Comparison of ENCODE assay signal across 17 cellular contexts in the genomic region with DNA sequence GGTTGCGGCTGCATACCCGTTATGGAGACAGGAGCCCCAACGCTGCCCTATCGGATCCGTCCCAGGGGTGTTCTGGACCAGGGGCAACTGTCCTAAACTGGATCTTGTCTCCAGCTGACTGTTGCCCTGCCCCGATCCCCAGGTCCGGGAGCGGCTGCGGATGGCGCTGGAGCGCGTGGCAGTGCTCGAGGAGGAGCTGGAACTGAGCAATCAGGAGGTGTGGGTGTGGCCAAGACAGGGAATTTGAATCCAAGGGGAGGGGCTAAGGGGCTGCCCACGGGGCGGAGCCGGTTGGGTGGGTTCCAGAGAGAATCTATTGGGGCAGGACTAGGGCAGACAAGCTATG. TPM values are rescaled to one million over a fixed set of nuclear protein-coding genes. Genes with fewer than 3 reads are reported as not detected.
DNase-seq lines count a peak whose midpoint lies in the region; ATAC-seq and TF ChIP-seq lines count a peak whose summit lies in the region.
"Had no signal": no experiment of that assay in that cellular context is flagged by ENCODE, and none has a peak within 500 bp of the region (broad histone marks: within the 10 kb centered on the region; RNA-seq: fewer than 3 reads in every experiment).

No MANE protein-coding gene starts in this region.

- H2BK12ac ChIP-seq in neuronal stem cell (ENCODE audit: low read length): peak overlapping the region; percentile 3

- peak overlapping the region; percentile 48 for H3K18ac ChIP-seq in neuronal stem cell (ENCODE audit: low read length)

- no peak overlapping the region for H4K91ac ChIP-seq in neuronal stem cell (ENCODE audit: low read depth, low read length, poor library complexity)

- POLR2A ChIA-PET in activated CD4-positive, alpha-beta T cell treated with anti-CD3 and anti-CD28 coated beads for 36 hours (lab: Charles Lee): interaction anchor here (0.7 kb wide), 1 partner anchor 20 kb away, joined by 3 read pairs; no protein-coding TSS in a partner anchor
- POLR2A ChIA-PET in activated CD4-positive, alpha-beta T cell treated with anti-CD3 and anti-CD28 coated beads, Interleukin-2, amount 10 ng/mL, durations not matched to agents 7 days and 5 days (lab: Charles Lee): no interaction called here

- H2BK120ac ChIP-seq in neuronal stem cell (ENCODE audit: low read depth, low read length): no peak overlapping the region

- H2BK5ac ChIP-seq in neuronal stem cell (ENCODE audit: low read length): peak overlapping the region; percentile 66

- TF ChIP-seq EP300 in ovary (IDR thresholded peaks at IDR 0.05): no peak

- H2AK5ac ChIP-seq in neuronal stem cell (ENCODE audit: low read depth, low read length): peak overlapping the region; percentile 70

- no peak for ATAC-seq in activated CD4-positive, alpha-beta T cell treated with anti-CD3 and anti-CD28 coated beads for 36 hours

- no peak overlapping the region for H3K4me2 ChIP-seq in neuronal stem cell (ENCODE audit: insufficient read depth, low read length, poor library complexity, severe bottlenecking)

- H3K79me1 ChIP-seq in neuronal stem cell (ENCODE audit: low read depth, low read length): no peaks in the 10 kb centered on the region

- H3K9ac ChIP-seq in neuronal stem cell (ENCODE audit: low read depth, low read length, poor library complexity): peak overlapping the region; percentile 21

- peaks cover 5% of the 10 kb centered on the region for H3K36me3 Mint-ChIP-seq in activated CD4-positive, alpha-beta T cell treated with anti-CD3 and anti-CD28 coated beads for 36 hours (ENCODE audit: low read depth)
- H3K36me3 Mint-ChIP-seq in activated CD4-positive, alpha-beta T cell treated with anti-CD3 and anti-CD28 coated beads, Interleukin-2, amount 10 ng/mL, durations not matched to agents 7 days and 5 days (ENCODE audit: low read depth): no peaks in the 10 kb centered on the region
- H3K36me3 Mint-ChIP-seq in brain: peaks cover 44% of the 10 kb centered on the region

- no CpG with 5 or more reads among the region's 16 CpGs for WGBS in neuronal stem cell (ENCODE audit: extremely low coverage in 2 of 2, insufficient read length in 2 of 2, insufficient replicate concordance in 1 of 2), 2 donors
- 32 to 61% (median 34%) methylated on average over 16 of the region's 16 CpGs for WGBS in ovary, 3 donors

- H3K27me3 Mint-ChIP-seq in activated CD4-positive, alpha-beta T cell treated with anti-CD3 and anti-CD28 coated beads for 36 hours: no peaks in the 10 kb centered on the region
- H3K27me3 Mint-ChIP-seq in activated CD4-positive, alpha-beta T cell treated with anti-CD3 and anti-CD28 coated beads, Interleukin-2, amount 10 ng/mL, durations not matched to agents 7 days and 5 days: no peaks in the 10 kb centered on the region
- H3K27me3 Mint-ChIP-seq in brain: no peaks in the 10 kb centered on the region

- H3K9me3 ChIP-seq in neuronal stem cell (replicated peaks in 1 of 2; ENCODE audit: control insufficient read depth in 2 of 2, insufficient read depth in 1 of 2, low read depth in 1 of 2, low read length in 2 of 2): peaks cover 0 to 2% of the 10 kb centered on the region in 2 donors
- H3K9me3 ChIP-seq in ovary: no peaks in the 10 kb centered on the region
- H3K9me3 ChIP-seq: right atrium auricular region had no signal

- H2BK15ac ChIP-seq in neuronal stem cell (ENCODE audit: low read length): no peak overlapping the region

- intact Hi-C loops in activated CD4-positive, alpha-beta T cell treated with anti-CD3 and anti-CD28 coated beads for 36 hours (cut with DNase I, micrococcal nuclease): loop anchor here in 1 of 2 experiments (2.0 to 10.0 kb wide), 3 partner anchors 390 to 898 kb away; a partner anchor contains a TSS
- intact Hi-C loops in ovary (cut with DNase I): no loop called here

- H3K27ac ChIP-seq in neuronal stem cell (replicated peaks; ENCODE audit: low read length) (no peak overlapping the region), ovary (no peak overlapping the region)
- H3K27ac ChIP-seq: brain microvascular endothelial cell, HL-60 had no signal

- H3K4me1 ChIP-seq in neuronal stem cell (ENCODE audit: control insufficient read depth in 2 of 2, insufficient read depth in 1 of 2, low read depth in 1 of 2, low read length in 2 of 2) (peaks cover 7 to 11% of the 10 kb centered on the region in 2 donors), ovary (ENCODE audit: insufficient read depth) (peaks cover 9% of the 10 kb centered on the region)

- H3K36me3 ChIP-seq in neuronal stem cell (replicated peaks in 1 of 2; ENCODE audit: control insufficient read depth in 2 of 2, insufficient read depth in 2 of 2, low read length in 2 of 2) (peaks cover 0 to 12% of the 10 kb centered on the region in 2 donors), ovary (no peaks in the 10 kb centered on the region)
- H3K36me3 ChIP-seq: brain microvascular endothelial cell, right atrium auricular region had no signal

- CTCF ChIA-PET in activated CD4-positive, alpha-beta T cell treated with anti-CD3 and anti-CD28 coated beads for 36 hours (lab: Charles Lee): interaction anchor here (1.3 to 3.7 kb wide), 5 partner anchors 9 to 70 kb away, joined by 3 to 21 read pairs (median 8); a partner anchor contains a TSS
- CTCF ChIA-PET in activated CD4-positive, alpha-beta T cell treated with anti-CD3 and anti-CD28 coated beads, Interleukin-2, amount 10 ng/mL, durations not matched to agents 7 days and 5 days (lab: Charles Lee): interaction anchor here (1.9 to 3.2 kb wide), 3 partner anchors 11 to 18 kb away, joined by 7 to 15 read pairs (median 11); a partner anchor contains a TSS

- TF ChIP-seq CTCF in LNCaP clone FGC (IDR thresholded peaks at IDR 0.05; ENCODE audit: control insufficient read depth, extremely low read depth, insufficient read depth) (no peak), brain (conservative IDR thresholded peaks at IDR 0.05) (no peak), ovary (IDR thresholded peaks at IDR 0.05) (no peak)

- peaks cover 19% of the 10 kb centered on the region for H3K4me1 Mint-ChIP-seq in activated CD4-positive, alpha-beta T cell treated with anti-CD3 and anti-CD28 coated beads for 36 hours
- H3K4me1 Mint-ChIP-seq in activated CD4-positive, alpha-beta T cell treated with anti-CD3 and anti-CD28 coated beads, Interleukin-2, amount 10 ng/mL, durations not matched to agents 7 days and 5 days: peaks cover 25% of the 10 kb centered on the region
- peaks cover 43% of the 10 kb centered on the region for H3K4me1 Mint-ChIP-seq in brain

- no peak overlapping the region for H2AFZ ChIP-seq in neuronal stem cell (ENCODE audit: low read length)

- H3K27me3 ChIP-seq in neuronal stem cell (ENCODE audit: control insufficient read depth in 3 of 3, insufficient read depth in 3 of 3, low read depth in 1 of 3, low read length in 3 of 3) (peaks cover 0 to 9% (median 8%) of the 10 kb centered on the region in 3 experiments), ovary (no peaks in the 10 kb centered on the region)
- H3K27me3 ChIP-seq: brain microvascular endothelial cell, right atrium auricular region had no signal

- no peak overlapping the region for H3K14ac ChIP-seq in neuronal stem cell (ENCODE audit: low read length)

- no peak for DNase-seq in activated CD4-positive, alpha-beta T cell treated with anti-CD3 and anti-CD28 coated beads for 36 hours
- DNase-seq in activated CD4-positive, alpha-beta T cell treated with anti-CD3 and anti-CD28 coated beads, Interleukin-2, amount 10 ng/mL, durations not matched to agents 7 days and 5 days: no peak
- DNase-seq in LNCaP clone FGC (ENCODE audit: low read depth): no peak
- no peak for DNase-seq in neuronal stem cell (ENCODE audit: low spot score)
- no peak for DNase-seq in NCI-H2081 (lab: John Stamatoyannopoulos, UW)
- no peak for DNase-seq in GDM1 (lab: John Stamatoyannopoulos, UW)
- DNase-seq in ovary: no peak
- DNase-seq: ACHN, brain microvascular endothelial cell, hypothalamus, NCI-H1417 treated with DMSO at 0.1 percent for 48 hours had no signal

- no peak overlapping the region for H3K23ac ChIP-seq in neuronal stem cell (ENCODE audit: low read depth, low read length, poor library complexity)

- no peak overlapping the region for H4K8ac ChIP-seq in neuronal stem cell (ENCODE audit: low read depth, low read length)

- H3K27ac Mint-ChIP-seq in activated CD4-positive, alpha-beta T cell treated with anti-CD3 and anti-CD28 coated beads for 36 hours: no peak overlapping the region
- H3K27ac Mint-ChIP-seq in activated CD4-positive, alpha-beta T cell treated with anti-CD3 and anti-CD28 coated beads, Interleukin-2, amount 10 ng/mL, durations not matched to agents 7 days and 5 days: no peak overlapping the region
- peak overlapping the region in 2 of 5 experiments; percentile 37 to 68 for H3K27ac Mint-ChIP-seq in brain

- no peak for TF ChIP-seq POLR2A in ovary (IDR thresholded peaks at IDR 0.05)

- H3K4me3 ChIP-seq in LNCaP clone FGC (ENCODE audit: low read depth, low read length) (peak overlapping the region; percentile 54), neuronal stem cell (ENCODE audit: low read length in 2 of 2) (no peak overlapping the region), ovary (no peak overlapping the region)

- peak overlapping the region; percentile 76 for H3K4me3 Mint-ChIP-seq in activated CD4-positive, alpha-beta T cell treated with anti-CD3 and anti-CD28 coated beads for 36 hours
- no peak overlapping the region for H3K4me3 Mint-ChIP-seq in activated CD4-positive, alpha-beta T cell treated with anti-CD3 and anti-CD28 coated beads, Interleukin-2, amount 10 ng/mL, durations not matched to agents 7 days and 5 days
- peak overlapping the region; percentile 85 to 93 (median 89) for H3K4me3 Mint-ChIP-seq in brain

- H3K9me3 Mint-ChIP-seq in activated CD4-positive, alpha-beta T cell treated with anti-CD3 and anti-CD28 coated beads for 36 hours (ENCODE audit: low read depth): no peaks in the 10 kb centered on the region
- H3K9me3 Mint-ChIP-seq in activated CD4-positive, alpha-beta T cell treated with anti-CD3 and anti-CD28 coated beads, Interleukin-2, amount 10 ng/mL, durations not matched to agents 7 days and 5 days: no peaks in the 10 kb centered on the region
- H3K9me3 Mint-ChIP-seq in brain: no peaks in the 10 kb centered on the region
- H3K9me3 Mint-ChIP-seq: activated T-helper 1 cell treated with anti-CD3 and anti-CD28 coated beads, Interleukin-12 subunit alpha, Interleukin-12 subunit beta, Interleukin-2, Interleukin-4 antibody, amounts not matched to agents 30 ng/mL and 10 ng/mL and 1 ng/mL, durations not matched to agents 14 hours and 24 hours and 36 hours had no signal

- H3K4ac ChIP-seq in neuronal stem cell (ENCODE audit: low read length): peak overlapping the region; percentile 37

RNA-seq across cellular contexts. Expression of a gene that starts 9.9 kb away (rescaled TPM):
- total RNA-seq in activated CD4-positive, alpha-beta T cell treated with anti-CD3 and anti-CD28 coated beads for 36 hours: 1 to 10 TPM; 5.4 to 6.1 TPM
- total RNA-seq in activated CD4-positive, alpha-beta T cell treated with anti-CD3 and anti-CD28 coated beads, Interleukin-2, amount 10 ng/mL, durations not matched to agents 7 days and 5 days: 1 to 10 TPM; 1.6 TPM
- polyA plus RNA-seq in brain (ENCODE audit: insufficient read depth, low read depth, low replicate concordance) (43.6 TPM), ovary (1 to 10 TPM in 1 of 2 donors, under 1 TPM in 1; 0.55 to 5.8 TPM)
- 10.5 TPM for polyA plus RNA-seq in neuronal stem cell (2013, experiment 1 of 2)
- polyA plus RNA-seq in neuronal stem cell (2013, experiment 2 of 2): 10.8 TPM
- total RNA-seq in ovary: 1 to 10 TPM in 6 of 7 donors, under 1 TPM in 1; 0.72 to 6.1 (median 3.2) TPM

RNA-seq across cellular contexts. Expression of a gene that starts 10.3 kb away (rescaled TPM):
- 1 to 10 TPM; 1.7 to 2.0 TPM for total RNA-seq in activated CD4-positive, alpha-beta T cell treated with anti-CD3 and anti-CD28 coated beads for 36 hours
- total RNA-seq in activated CD4-positive, alpha-beta T cell treated with anti-CD3 and anti-CD28 coated beads, Interleukin-2, amount 10 ng/mL, durations not matched to agents 7 days and 5 days: 1 to 10 TPM; 1.0 to 1.3 TPM
- 4.1 TPM for polyA plus RNA-seq in brain (ENCODE audit: insufficient read depth, low read depth, low replicate concordance)
- polyA plus RNA-seq in neuronal stem cell (2013, experiment 1 of 2): 1.1 TPM
- 1.3 TPM for polyA plus RNA-seq in neuronal stem cell (2013, experiment 2 of 2)
- total RNA-seq in ovary: 1 to 10 TPM in 1 of 7 donors, under 1 TPM in 3, not detected in 3; 0.45 to 1.5 (median 0.46) TPM
- polyA plus RNA-seq in ovary: under 1 TPM in 1 of 2 donors, not detected in 1; 0.42 TPM
- total RNA-seq: G401 had no signal

RNA-seq across cellular contexts. Expression of a gene that starts 15.0 kb away (rescaled TPM):
- 1 to 10 TPM; 3.5 to 4.3 TPM for total RNA-seq in activated CD4-positive, alpha-beta T cell treated with anti-CD3 and anti-CD28 coated beads for 36 hours
- total RNA-seq in activated CD4-positive, alpha-beta T cell treated with anti-CD3 and anti-CD28 coated beads, Interleukin-2, amount 10 ng/mL, durations not matched to agents 7 days and 5 days: 1 to 10 TPM; 5.6 TPM
- 18.0 TPM for polyA plus RNA-seq in brain (ENCODE audit: insufficient read depth, low read depth, low replicate concordance)
- polyA plus RNA-seq in neuronal stem cell (2013, experiment 1 of 2): 3.6 TPM
- polyA plus RNA-seq in neuronal stem cell (2013, experiment 2 of 2): 3.0 TPM
- total RNA-seq in ovary: 1 to 10 TPM; 6.6 to 9.8 (median 8.5) TPM
- polyA plus RNA-seq in ovary: 1 to 10 TPM in 1 of 2 donors, under 1 TPM in 1; 0.82 to 8.9 TPM

RNA-seq across cellular contexts. Expression of a gene that starts 26.0 kb away (rescaled TPM):
- not detected for total RNA-seq in activated CD4-positive, alpha-beta T cell treated with anti-CD3 and anti-CD28 coated beads for 36 hours
- total RNA-seq in activated CD4-positive, alpha-beta T cell treated with anti-CD3 and anti-CD28 coated beads, Interleukin-2, amount 10 ng/mL, durations not matched to agents 7 days and 5 days: not detected
- polyA plus RNA-seq in brain (ENCODE audit: insufficient read depth, low read depth, low replicate concordance): 3.0 TPM
- polyA plus RNA-seq in neuronal stem cell (2013, experiment 1 of 2): 0.66 TPM
- 0.76 TPM for polyA plus RNA-seq in neuronal stem cell (2013, experiment 2 of 2)
- total RNA-seq in ovary: 1 to 10 TPM in 5 of 7 donors, under 1 TPM in 2; 0.36 to 3.0 (median 2.1) TPM
- polyA plus RNA-seq in ovary: 10 to 100 TPM in 1 of 2 donors, 1 to 10 TPM in 1; 4.0 to 10.5 TPM
- total RNA-seq: activated T-helper 1 cell treated with anti-CD3 and anti-CD28 coated beads, Interleukin-12 subunit alpha, Interleukin-12 subunit beta, Interleukin-2, Interleukin-4 antibody, amounts not matched to agents 30 ng/mL and 10 ng/mL and 1 ng/mL, durations not matched to agents 14 hours and 24 hours and 36 hours; mononuclear cell had no signal

RNA-seq across cellular contexts. Expression of a gene that starts 28.4 kb away (rescaled TPM):
- 1 to 10 TPM; 1.5 to 1.9 TPM for total RNA-seq in activated CD4-positive, alpha-beta T cell treated with anti-CD3 and anti-CD28 coated beads for 36 hours
- under 1 TPM; 0.25 to 0.33 TPM for total RNA-seq in activated CD4-positive, alpha-beta T cell treated with anti-CD3 and anti-CD28 coated beads, Interleukin-2, amount 10 ng/mL, durations not matched to agents 7 days and 5 days
- 3.2 TPM for polyA plus RNA-seq in brain (ENCODE audit: insufficient read depth, low read depth, low replicate concordance)
- polyA plus RNA-seq in neuronal stem cell (2013, experiment 1 of 2): 4.2 TPM
- polyA plus RNA-seq in neuronal stem cell (2013, experiment 2 of 2): 4.4 TPM
- total RNA-seq in ovary: 10 to 100 TPM in 2 of 7 donors, 1 to 10 TPM in 5; 1.2 to 12.2 (median 8.2) TPM
- polyA plus RNA-seq in ovary: 1 to 10 TPM; 1.1 to 5.1 TPM
